3 cellular contexts compared by ENCODE assay signal in genomic region chr6:112827793-112828192, GRCh38.
TF ChIP-seq lines count a peak whose summit lies in the region.

No MANE protein-coding gene starts in this region.

TF ChIP-seq in SK-N-SH, 30 proteins besides CTCF, POLR2A, EP300 and RAD21 (continued from another document):
- no peak for TF ChIP-seq ZBTB33 (IDR thresholded peaks at IDR 0.05; ENCODE audit: borderline replicate concordance, low read depth)
- TF ChIP-seq NFIC (IDR thresholded peaks at IDR 0.05; ENCODE audit: borderline replicate concordance): no peak
- no peak for TF ChIP-seq EZH2phosphoT487 (IDR thresholded peaks at IDR 0.05; ENCODE audit: borderline replicate concordance, low read depth)
- TF ChIP-seq MEF2A (IDR thresholded peaks at IDR 0.05; ENCODE audit: borderline replicate concordance, low read depth): no peak
- TF ChIP-seq YY1 (IDR thresholded peaks at IDR 0.05; ENCODE audit: low read depth): no peak
- no peak for TF ChIP-seq CHD2 (IDR thresholded peaks at IDR 0.05; ENCODE audit: low read length, partially characterized antibody)

TF ChIP-seq in SK-N-SH treated with all-trans-retinoic acid at 6 μM for 48 hours, 23 proteins besides CTCF, POLR2A, EP300 and RAD21 (continued from another document):
- TF ChIP-seq OSR1 (CRISPR knock-in tag; IDR thresholded peaks at IDR 0.05) (no peak), ISL1 (CRISPR knock-in tag; IDR thresholded peaks at IDR 0.05) (no peak), SNAI2 (CRISPR knock-in tag; IDR thresholded peaks at IDR 0.05) (no peak), ARNTL (CRISPR knock-in tag; IDR thresholded peaks at IDR 0.05; ENCODE audit: borderline replicate concordance, low read depth) (no peak), ZC3H10 (CRISPR knock-in tag; IDR thresholded peaks at IDR 0.05) (no peak), BACH2 (CRISPR knock-in tag; IDR thresholded peaks at IDR 0.05; ENCODE audit: borderline replicate concordance) (no peak), TOX (CRISPR knock-in tag; IDR thresholded peaks at IDR 0.05; ENCODE audit: borderline replicate concordance) (no peak), ESRRG (CRISPR knock-in tag; IDR thresholded peaks at IDR 0.05) (no peak), GLIS3 (CRISPR knock-in tag; IDR thresholded peaks at IDR 0.05) (no peak), ZFP3 (CRISPR knock-in tag; IDR thresholded peaks at IDR 0.05) (no peak), ZNF70 (CRISPR knock-in tag; IDR thresholded peaks at IDR 0.05) (no peak), CSRNP3 (CRISPR knock-in tag; IDR thresholded peaks at IDR 0.05) (no peak), RARB (CRISPR knock-in tag; IDR thresholded peaks at IDR 0.05) (no peak), PPARA (CRISPR knock-in tag; IDR thresholded peaks at IDR 0.05; ENCODE audit: borderline replicate concordance) (no peak), TCF4 (CRISPR knock-in tag; IDR thresholded peaks at IDR 0.05; ENCODE audit: borderline replicate concordance) (no peak), ZFP30 (CRISPR knock-in tag; IDR thresholded peaks at IDR 0.05) (no peak), ZNF8 (CRISPR knock-in tag; IDR thresholded peaks at IDR 0.05) (no peak), CSDC2 (CRISPR knock-in tag; IDR thresholded peaks at IDR 0.05) (no peak), TSHZ2 (CRISPR knock-in tag; IDR thresholded peaks at IDR 0.05) (no peak)

TF ChIP-seq in GM12878, 131 proteins besides CTCF, POLR2A, EP300 and RAD21 (continued from another document and continues in another):
- TF ChIP-seq CUX1 (IDR thresholded peaks at IDR 0.05; ENCODE audit: insufficient replicate concordance, low read depth, low read length) (no peak), PRDM15 (CRISPR knock-in tag; IDR thresholded peaks at IDR 0.05) (no peak), PBX3 (IDR thresholded peaks at IDR 0.05; ENCODE audit: insufficient replicate concordance, low read depth, low read length) (no peak), IKZF2 (IDR thresholded peaks at IDR 0.05) (peak; percentile 45 to 53; a peak in 2 of 4 replicates), KAT2A (conservative IDR thresholded peaks at IDR 0.05; ENCODE audit: control insufficient read depth, low read depth, low read length) (no peak), TBL1XR1 (IDR thresholded peaks at IDR 0.05; ENCODE audit: low read depth, low read length) (0 out of 2 replicates have a peak, but pooled peaks have one; percentile 44), MLLT1 (IDR thresholded peaks at IDR 0.05) (peak; percentile 36; the same call in 1 of the 2 replicates), CBFB (IDR thresholded peaks at IDR 0.05; ENCODE audit: low read depth) (no peak), IKZF1 (conservative IDR thresholded peaks at IDR 0.05) (peak; percentile 56), CHD2 (IDR thresholded peaks at IDR 0.05; ENCODE audit: borderline replicate concordance, low read depth, low read length) (peak; percentile 35; the same call in 1 of the 2 replicates), CREM (IDR thresholded peaks at IDR 0.05; ENCODE audit: low read depth) (no peak), PKNOX1 (IDR thresholded peaks at IDR 0.05) (peak; percentile 40; the same call in 1 of the 2 replicates), E2F4 (IDR thresholded peaks at IDR 0.05; ENCODE audit: low read depth, low read length) (no peak), MYB (IDR thresholded peaks at IDR 0.05; ENCODE audit: borderline replicate concordance, low read depth, low read length) (no peak), SRF (IDR thresholded peaks at IDR 0.05; ENCODE audit: low read depth in 2 of 2, low read length in 2 of 2) (peak in 1 of 2 experiments; percentile 78; a peak in 2 of 4 replicates), CBX5 (IDR thresholded peaks at IDR 0.05; ENCODE audit: low read depth) (0 out of 2 replicates have a peak, but pooled peaks have one; percentile 21), GATAD2B (conservative IDR thresholded peaks at IDR 0.05; ENCODE audit: low read depth) (0 out of 2 replicates have a peak, but pooled peaks have one; percentile 53), MTA2 (IDR thresholded peaks at IDR 0.05; ENCODE audit: low read depth) (peak; percentile 90), IRF4 (IDR thresholded peaks at IDR 0.05; ENCODE audit: low read depth, low read length) (peak; percentile 44; the same call in 1 of the 2 replicates), ATF7 (IDR thresholded peaks at IDR 0.05; ENCODE audit: low read depth) (peak; percentile 73), ATF2 (IDR thresholded peaks at IDR 0.05; ENCODE audit: low read length) (peak; percentile 48; the same call in 1 of the 2 replicates), MEF2B (IDR thresholded peaks at IDR 0.05; ENCODE audit: partially characterized antibody, poor library complexity, severe bottlenecking) (peak; percentile 66), TARDBP (IDR thresholded peaks at IDR 0.05; ENCODE audit: borderline replicate concordance) (no peak), NFYA (IDR thresholded peaks at IDR 0.05; ENCODE audit: borderline replicate concordance, low read depth, low read length) (no peak), RUNX3 (IDR thresholded peaks at IDR 0.05; ENCODE audit: low read length) (0 out of 2 replicates have a peak, but pooled peaks have one; percentile 16), FOXM1 (IDR thresholded peaks at IDR 0.05; ENCODE audit: low read depth, low read length) (no peak), SMAD1 (IDR thresholded peaks at IDR 0.05; ENCODE audit: low read depth, partially characterized antibody) (peak; percentile 54), NR2C1 (IDR thresholded peaks at IDR 0.05) (no peak), SIN3A (IDR thresholded peaks at IDR 0.05; ENCODE audit: low read depth, low read length) (no peak), ZNF207 (IDR thresholded peaks at IDR 0.05; ENCODE audit: borderline replicate concordance) (no peak), BCL11A (IDR thresholded peaks at IDR 0.05; ENCODE audit: low read depth, low read length) (peak; percentile 43; the same call in 1 of the 2 replicates), POLR2AphosphoS5 (IDR thresholded peaks at IDR 0.05; ENCODE audit: low read length) (no peak), NFIC (IDR thresholded peaks at IDR 0.05; ENCODE audit: low read depth, low read length) (peak; percentile 40; the same call in 1 of the 2 replicates), USF1 (IDR thresholded peaks at IDR 0.05; ENCODE audit: borderline replicate concordance, extremely low read length, insufficient read depth, low read depth, low read length) (no peak), BMI1 (IDR thresholded peaks at IDR 0.05; ENCODE audit: borderline replicate concordance) (peak; percentile 33; the same call in 1 of the 2 replicates)
